Comparison of ENCODE assay signal across 21 cellular contexts in genomic region chr11:1400168-1401000, GRCh38.
"Had no signal": no experiment of that assay in that cellular context is flagged by ENCODE, and none has a peak within 500 bp of the region (broad histone marks: within the 10 kb centered on the region; RNA-seq: fewer than 3 reads in every experiment).

No MANE protein-coding gene starts in this region.

- H3K36me3 Mint-ChIP-seq: naive B cell; stimulated activated effector memory CD8-positive, alpha-beta T cell treated with anti-CD3 and anti-CD28 coated beads, Interleukin-12 subunit alpha, Interleukin-12 subunit beta, amount 100 ng/mL, for 72 hours had no signal

- H3K36me3 ChIP-seq: esophagus muscularis mucosa, gastrocnemius medialis, heart right ventricle, left lung, neutrophil, suprapubic skin, tibial artery, upper lobe of left lung, uterus had no signal

- ATAC-seq: effector memory CD8-positive, alpha-beta T cell; gastrocnemius medialis; stimulated activated effector memory CD8-positive, alpha-beta T cell treated with anti-CD3 and anti-CD28 coated beads, Interleukin-12 subunit alpha, Interleukin-12 subunit beta, amount 100 ng/mL, for 72 hours; stimulated activated naive CD8-positive, alpha-beta T cell treated with anti-CD3 and anti-CD28 coated beads, Interleukin-15, Interleukin-2, amounts not matched to agents 100 U/mL and 50 U/mL, for 24 hours had no signal

- H3K4me1 ChIP-seq: gastrocnemius medialis, left lung, suprapubic skin, tibial artery, upper lobe of left lung, uterus had no signal

- H3K9me3 ChIP-seq: esophagus muscularis mucosa, gastrocnemius medialis, heart right ventricle, left lung, neutrophil, suprapubic skin, tibial artery, upper lobe of left lung, uterus had no signal

- H3K4me3 Mint-ChIP-seq: effector memory CD8-positive, alpha-beta T cell; naive B cell; nephron; stimulated activated effector memory CD8-positive, alpha-beta T cell treated with anti-CD3 and anti-CD28 coated beads, Interleukin-12 subunit alpha, Interleukin-12 subunit beta, amount 100 ng/mL, for 72 hours had no signal

- H3K27me3 ChIP-seq: uterus had no signal

- H3K4me1 Mint-ChIP-seq: naive B cell; nephron; stimulated activated effector memory CD8-positive, alpha-beta T cell treated with anti-CD3 and anti-CD28 coated beads, Interleukin-12 subunit alpha, Interleukin-12 subunit beta, amount 100 ng/mL, for 72 hours had no signal

- H3K27ac ChIP-seq: epithelial cell of prostate, esophagus muscularis mucosa, gastrocnemius medialis, heart right ventricle, left lung, neutrophil, suprapubic skin, tibial artery, upper lobe of left lung, uterus had no signal

- H3K4me3 ChIP-seq: esophagus muscularis mucosa, gastrocnemius medialis, heart right ventricle, left lung, lung, suprapubic skin, tibial artery, upper lobe of left lung, uterus had no signal

- H3K27ac Mint-ChIP-seq: effector memory CD8-positive, alpha-beta T cell; naive B cell; nephron; stimulated activated effector memory CD8-positive, alpha-beta T cell treated with anti-CD3 and anti-CD28 coated beads, Interleukin-12 subunit alpha, Interleukin-12 subunit beta, amount 100 ng/mL, for 72 hours had no signal

- FAIRE-seq: islet of Langerhans had no signal

- DNase-seq: effector memory CD8-positive, alpha-beta T cell; gastrocnemius medialis; mesenchymal stem cell; midbrain; naive B cell; stimulated activated CD4-positive, alpha-beta T cell treated with anti-CD3 and anti-CD28 coated beads, Interleukin-4, amount 100 ng/mL, for 1 hour; stimulated activated CD8-positive, alpha-beta memory T cell treated with anti-CD3 and anti-CD28 coated beads, Interleukin-4, amount 100 ng/mL, for 48 hours; stimulated activated naive CD8-positive, alpha-beta T cell treated with anti-CD3 and anti-CD28 coated beads, Interleukin-15, Interleukin-2, amounts not matched to agents 100 U/mL and 50 U/mL, for 24 hours; tibial artery; uterus had no signal

- H3K9me3 Mint-ChIP-seq: effector memory CD8-positive, alpha-beta T cell; naive B cell; nephron; stimulated activated effector memory CD8-positive, alpha-beta T cell treated with anti-CD3 and anti-CD28 coated beads, Interleukin-12 subunit alpha, Interleukin-12 subunit beta, amount 100 ng/mL, for 72 hours had no signal
